ENCODE assay signal across 1 cellular context in genomic region chr6:11262231-11262630, GRCh38.
TF ChIP-seq lines count a peak whose summit lies in the region.

No MANE protein-coding gene starts in this region.

TF ChIP-seq in GM23338, 12 proteins besides CTCF, POLR2A, EP300 and RAD21 (continued from another document):
- TF ChIP-seq REST (IDR thresholded peaks at IDR 0.05; ENCODE audit: unreplicated experiment) (no peak), NANOG (IDR thresholded peaks at IDR 0.05; ENCODE audit: borderline replicate concordance) (no peak), EZH2phosphoT487 (IDR thresholded peaks at IDR 0.05; ENCODE audit: unreplicated experiment) (no peak), STAT1 (IDR thresholded peaks at IDR 0.05; ENCODE audit: unreplicated experiment) (no peak), ZNF114 (CRISPR knock-in tag; IDR thresholded peaks at IDR 0.05) (no peak), EZH2 (IDR thresholded peaks at IDR 0.05; ENCODE audit: low read depth, unreplicated experiment) (no peak), POLR2AphosphoS5 (IDR thresholded peaks at IDR 0.05; ENCODE audit: low read depth) (no peak), ZNF462 (CRISPR knock-in tag; IDR thresholded peaks at IDR 0.05) (no peak), CREB1 (CRISPR knock-in tag; IDR thresholded peaks at IDR 0.05; ENCODE audit: low read depth) (no peak)
